ENCODE assay signal across 14 cellular contexts in the genomic region with DNA sequence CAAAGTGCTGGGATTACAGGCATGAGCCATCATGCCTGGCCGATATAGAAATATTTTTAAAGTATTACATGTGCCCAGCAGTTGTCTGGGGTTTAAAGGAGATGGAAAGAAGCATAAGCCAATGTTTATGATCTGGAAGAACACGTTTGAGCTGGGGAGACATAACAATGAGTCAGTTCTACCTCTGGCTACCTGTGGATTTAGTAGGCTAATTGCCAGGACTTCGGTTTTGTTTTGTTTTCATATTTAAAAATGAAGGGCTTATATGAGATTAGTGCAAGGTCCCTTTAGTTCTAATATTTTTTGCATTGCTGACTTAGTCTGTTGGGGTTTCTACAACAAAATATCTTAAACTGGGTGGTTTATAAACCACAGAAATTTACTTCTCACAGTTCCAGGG. TPM values are rescaled to one million over a fixed set of nuclear protein-coding genes. Genes with fewer than 3 reads are reported as not detected.
DNase-seq lines count a peak whose midpoint lies in the region; ATAC-seq lines count a peak whose summit lies in the region.
"Had no signal": no experiment of that assay in that cellular context is flagged by ENCODE, and none has a peak within 500 bp of the region (broad histone marks: within the 10 kb centered on the region; RNA-seq: fewer than 3 reads in every experiment).

No MANE protein-coding gene starts in this region.

- H3K4me1 Mint-ChIP-seq in activated CD4-positive, alpha-beta T cell treated with anti-CD3 and anti-CD28 coated beads, Interleukin-2, amount 10 ng/mL, durations not matched to agents 24 days and 14 days = peaks cover 49% of the 10 kb centered on the region
- H3K4me1 Mint-ChIP-seq in T-helper 17 cell = peaks cover 9% of the 10 kb centered on the region
- peaks cover 7% of the 10 kb centered on the region for H3K4me1 Mint-ChIP-seq in stimulated activated memory B cell treated with anti-CD40 and anti-IgM and Interleukin-4, amounts not matched to agents 10 μg/mL and 1 μg/mL and 100 μg/mL, for 72 hours

- peaks cover 2% of the 10 kb centered on the region for H3K36me3 Mint-ChIP-seq in activated CD4-positive, alpha-beta T cell treated with anti-CD3 and anti-CD28 coated beads, Interleukin-2, amount 10 ng/mL, durations not matched to agents 24 days and 14 days (ENCODE audit: low read depth)
- H3K36me3 Mint-ChIP-seq in T-helper 17 cell (ENCODE audit: low read depth) = no peaks in the 10 kb centered on the region
- no peaks in the 10 kb centered on the region for H3K36me3 Mint-ChIP-seq in stimulated activated memory B cell treated with anti-CD40 and anti-IgM and Interleukin-4, amounts not matched to agents 10 μg/mL and 1 μg/mL and 100 μg/mL, for 72 hours
- H3K36me3 Mint-ChIP-seq: naive B cell had no signal

- H3K27me3 Mint-ChIP-seq in activated CD4-positive, alpha-beta T cell treated with anti-CD3 and anti-CD28 coated beads, Interleukin-2, amount 10 ng/mL, durations not matched to agents 24 days and 14 days = no peaks in the 10 kb centered on the region
- H3K27me3 Mint-ChIP-seq in T-helper 17 cell = no peaks in the 10 kb centered on the region
- H3K27me3 Mint-ChIP-seq in stimulated activated memory B cell treated with anti-CD40 and anti-IgM and Interleukin-4, amounts not matched to agents 10 μg/mL and 1 μg/mL and 100 μg/mL, for 72 hours = no peaks in the 10 kb centered on the region
- H3K27me3 Mint-ChIP-seq: naive B cell had no signal

- DNase-seq in activated CD4-positive, alpha-beta T cell treated with anti-CD3 and anti-CD28 coated beads, Interleukin-2, amount 10 ng/mL, durations not matched to agents 24 days and 14 days = no peak
- no peak for DNase-seq in activated CD4-positive, alpha-beta T cell treated with anti-CD3 and anti-CD28 coated beads, Interleukin-2, amount 50 U/mL, for 4 hours
- DNase-seq in T-helper 17 cell (no peak), iris pigment epithelial cell (ENCODE audit: low read depth) (peak; percentile 49), Kasumi-1 (lab: John Stamatoyannopoulos, UW) (no peak)
- DNase-seq: activated T-cell treated with anti-CD3 and anti-CD28 coated beads for 4 hours; effector CD4-positive, alpha-beta T cell; sigmoid colon; SK-N-SH had no signal

- peaks cover 6% of the 10 kb centered on the region for H3K9me3 Mint-ChIP-seq in activated CD4-positive, alpha-beta T cell treated with anti-CD3 and anti-CD28 coated beads, Interleukin-2, amount 10 ng/mL, durations not matched to agents 24 days and 14 days
- no peaks in the 10 kb centered on the region for H3K9me3 Mint-ChIP-seq in stimulated activated memory B cell treated with anti-CD40 and anti-IgM and Interleukin-4, amounts not matched to agents 10 μg/mL and 1 μg/mL and 100 μg/mL, for 72 hours
- H3K9me3 Mint-ChIP-seq: naive B cell had no signal

- peak overlapping the region; percentile 83 for H3K27ac Mint-ChIP-seq in activated CD4-positive, alpha-beta T cell treated with anti-CD3 and anti-CD28 coated beads, Interleukin-2, amount 10 ng/mL, durations not matched to agents 24 days and 14 days
- H3K27ac Mint-ChIP-seq in T-helper 17 cell = peak overlapping the region; percentile 86
- peak overlapping the region; percentile 48 for H3K27ac Mint-ChIP-seq in stimulated activated memory B cell treated with anti-CD40 and anti-IgM and Interleukin-4, amounts not matched to agents 10 μg/mL and 1 μg/mL and 100 μg/mL, for 72 hours

- ATAC-seq in T-helper 17 cell = no peak
- no peak for ATAC-seq in stimulated activated memory B cell treated with anti-CD40 and anti-IgM and Interleukin-4, amounts not matched to agents 10 μg/mL and 1 μg/mL and 100 μg/mL, for 72 hours
- ATAC-seq in GM21515 (IDR thresholded peaks at IDR 0.05; ENCODE audit: unreplicated experiment) = no peak
- ATAC-seq in GM18502 (IDR thresholded peaks at IDR 0.05; ENCODE audit: poor library complexity, unreplicated experiment) = no peak
- ATAC-seq: A549 had no signal

- intact Hi-C loops in activated CD4-positive, alpha-beta T cell treated with anti-CD3 and anti-CD28 coated beads, Interleukin-2, amount 10 ng/mL, durations not matched to agents 24 days and 14 days (cut with micrococcal nuclease) = no loop called here

- H3K4me3 Mint-ChIP-seq in activated CD4-positive, alpha-beta T cell treated with anti-CD3 and anti-CD28 coated beads, Interleukin-2, amount 10 ng/mL, durations not matched to agents 24 days and 14 days = no peak overlapping the region
- H3K4me3 Mint-ChIP-seq in T-helper 17 cell = no peak overlapping the region
- no peak overlapping the region for H3K4me3 Mint-ChIP-seq in stimulated activated memory B cell treated with anti-CD40 and anti-IgM and Interleukin-4, amounts not matched to agents 10 μg/mL and 1 μg/mL and 100 μg/mL, for 72 hours

- H3K9me3 ChIP-seq in T-helper 17 cell (ENCODE audit: control insufficient read depth, low read length, poor library complexity, severe bottlenecking) = no peaks in the 10 kb centered on the region
- H3K9me3 ChIP-seq: A549, sigmoid colon, SK-N-SH had no signal

RNA-seq across cellular contexts. Expression of gene TNFSF10, which starts 22.9 kb away (rescaled TPM):
- 71.5 and 77.5 TPM in 2 replicates for total RNA-seq in activated CD4-positive, alpha-beta T cell treated with anti-CD3 and anti-CD28 coated beads, Interleukin-2, amount 10 ng/mL, durations not matched to agents 24 days and 14 days
- 10 to 100 TPM in 1 of 2 donors, 1 to 10 TPM in 1; 8.3 to 22.0 TPM for total RNA-seq in T-helper 17 cell
